Comparison of ENCODE assay signal across 2 cellular contexts in the genomic region with DNA sequence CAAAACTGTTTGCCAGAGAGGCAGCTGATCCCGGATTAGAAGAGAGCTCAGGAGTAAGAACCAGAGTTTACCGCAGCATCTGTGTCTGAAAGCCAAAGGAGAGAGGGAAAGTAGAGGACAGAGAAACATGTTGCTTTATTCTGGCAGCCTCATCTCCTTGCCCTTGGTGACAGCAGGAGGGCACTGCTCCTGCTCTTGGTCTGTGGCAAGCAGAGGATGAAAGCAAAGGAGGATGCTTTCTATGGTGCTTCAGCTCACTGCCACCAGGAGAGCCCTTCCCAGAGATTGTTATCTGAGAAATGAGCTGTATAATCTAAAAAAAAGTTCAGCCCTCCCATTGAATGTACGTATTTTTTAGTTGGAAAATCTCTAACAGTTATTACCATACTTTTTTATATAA.
A peak's percentile ranks its signal among the peaks of the same experiment; 100 is the strongest.
TF ChIP-seq lines count a peak whose summit lies in the region.

No MANE protein-coding gene starts in this region.

TF ChIP-seq in A549, 52 proteins besides CTCF, POLR2A, EP300 and RAD21:
- TF ChIP-seq MAFK (IDR thresholded peaks at IDR 0.05; ENCODE audit: partially characterized antibody), result no peak
- no peak for TF ChIP-seq CHD4 (IDR thresholded peaks at IDR 0.05; ENCODE audit: borderline replicate concordance)
- TF ChIP-seq, protein P1, sequence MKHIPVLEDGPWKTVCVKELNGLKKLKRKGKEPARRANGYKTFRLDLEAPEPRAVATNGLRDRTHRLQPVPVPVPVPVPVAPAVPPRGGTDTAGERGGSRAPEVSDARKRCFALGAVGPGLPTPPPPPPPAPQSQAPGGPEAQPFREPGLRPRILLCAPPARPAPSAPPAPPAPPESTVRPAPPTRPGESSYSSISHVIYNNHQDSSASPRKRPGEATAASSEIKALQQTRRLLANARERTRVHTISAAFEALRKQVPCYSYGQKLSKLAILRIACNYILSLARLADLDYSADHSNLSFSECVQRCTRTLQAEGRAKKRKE (CRISPR knock-in tag; IDR thresholded peaks at IDR 0.05; ENCODE audit: low read depth), result no peak
- TF ChIP-seq ZSCAN20 (CRISPR knock-in tag; IDR thresholded peaks at IDR 0.05), result no peak
- TF ChIP-seq MYC (IDR thresholded peaks at IDR 0.05; ENCODE audit: borderline replicate concordance, low read length), result no peak
- no peak for TF ChIP-seq FOSB (CRISPR knock-in tag; IDR thresholded peaks at IDR 0.05)
- no peak for TF ChIP-seq POLR2AphosphoS2 (conservative IDR thresholded peaks at IDR 0.05; ENCODE audit: low read length)
- TF ChIP-seq RARB (CRISPR knock-in tag; IDR thresholded peaks at IDR 0.05), result no peak
- no peak for TF ChIP-seq RCOR1 (IDR thresholded peaks at IDR 0.05; ENCODE audit: low read depth, low read length)
- no peak for TF ChIP-seq SREBF2 (IDR thresholded peaks at IDR 0.05)
- TF ChIP-seq ESRRA (IDR thresholded peaks at IDR 0.05; ENCODE audit: borderline replicate concordance, low read length), result no peak
- no peak for TF ChIP-seq EHMT2 (IDR thresholded peaks at IDR 0.05; ENCODE audit: low read depth)
- TF ChIP-seq, protein P2, sequence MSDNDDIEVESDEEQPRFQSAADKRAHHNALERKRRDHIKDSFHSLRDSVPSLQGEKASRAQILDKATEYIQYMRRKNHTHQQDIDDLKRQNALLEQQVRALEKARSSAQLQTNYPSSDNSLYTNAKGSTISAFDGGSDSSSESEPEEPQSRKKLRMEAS (IDR thresholded peaks at IDR 0.05), result no peak
- TF ChIP-seq, protein P3, sequence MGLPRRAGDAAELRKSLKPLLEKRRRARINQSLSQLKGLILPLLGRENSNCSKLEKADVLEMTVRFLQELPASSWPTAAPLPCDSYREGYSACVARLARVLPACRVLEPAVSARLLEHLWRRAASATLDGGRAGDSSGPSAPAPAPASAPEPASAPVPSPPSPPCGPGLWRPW (IDR thresholded peaks at IDR 0.05), result no peak
- no peak for TF ChIP-seq CEBPB (IDR thresholded peaks at IDR 0.05)
- TF ChIP-seq TP53 (CRISPR knock-in tag; IDR thresholded peaks at IDR 0.05), result no peak
- no peak for TF ChIP-seq MAZ (IDR thresholded peaks at IDR 0.05; ENCODE audit: borderline replicate concordance, low read depth, low read length)
- TF ChIP-seq HOXB13 (CRISPR knock-in tag; IDR thresholded peaks at IDR 0.05; ENCODE audit: low read depth), result no peak
- TF ChIP-seq PHF8 (IDR thresholded peaks at IDR 0.05; ENCODE audit: borderline replicate concordance, low read depth), result no peak
- no peak for TF ChIP-seq NR3C1 (IDR thresholded peaks at IDR 0.05)

TF ChIP-seq in SK-N-SH, 30 proteins besides CTCF, POLR2A, EP300 and RAD21 (continued from another document):
- no peak for TF ChIP-seq NRF1 (IDR thresholded peaks at IDR 0.05; ENCODE audit: low read depth, low read length)
- TF ChIP-seq, protein P2 (IDR thresholded peaks at IDR 0.05; ENCODE audit: low read depth), result no peak
- no peak for TF ChIP-seq FOSL2 (IDR thresholded peaks at IDR 0.05; ENCODE audit: borderline replicate concordance, low read depth)
- no peak for TF ChIP-seq JUND (IDR thresholded peaks at IDR 0.05)
- TF ChIP-seq GATA2 (CRISPR knock-in tag; IDR thresholded peaks at IDR 0.05), result peak; percentile 52
- TF ChIP-seq YY1 (IDR thresholded peaks at IDR 0.05; ENCODE audit: low read depth), result no peak
- TF ChIP-seq POLR2AphosphoS5 (IDR thresholded peaks at IDR 0.05; ENCODE audit: low read depth, low read length), result no peak
